8 cellular contexts compared by ENCODE assay signal in genomic region chr13:49585220-49586157, GRCh38. TPM values are rescaled to one million over a fixed set of nuclear protein-coding genes. Genes with fewer than 3 reads are reported as not detected.
DNase-seq lines count a peak whose midpoint lies in the region; ATAC-seq, FAIRE-seq and TF ChIP-seq lines count a peak whose summit lies in the region.

Gene RCBTB1 (minus strand): TSS chr13:49585558. CDS start chr13:49567279, 18,279 bp downstream.

- peak; percentile 61 for TF ChIP-seq POLR2A in A549 (IDR thresholded peaks at IDR 0.05; ENCODE audit: low read length)

- FAIRE-seq in A549 (lab: Jason Lieb, UNC): no peak

- no peak for TF ChIP-seq RAD21 in A549 (conservative IDR thresholded peaks at IDR 0.05 in 1 of 2, IDR thresholded peaks at IDR 0.05 in 1 of 2)

- POLR2A ChIA-PET in A549 (lab: Yijun Ruan, JAX): interaction anchor here (1.1 kb wide), 1 partner anchor 142 kb away, joined by 4 read pairs; the partner anchor contains the start of genes CAB39L and SETDB2

- H3K27ac ChIP-seq in A549: peak within 1 kb of the TSS; percentile 90 to 93

- H3K4me3 ChIP-seq in A549 (peak within 1 kb of the TSS; percentile 97), choroid plexus epithelial cell (ENCODE audit: low read depth, low read length) (peak within 1 kb of the TSS; percentile 97)

- peaks cover 23% of the 10 kb centered on the region for H3K4me1 ChIP-seq in A549

- no peak for TF ChIP-seq CTCF in A549 (IDR thresholded peaks at IDR 0.05)
- no peak for TF ChIP-seq CTCF in choroid plexus epithelial cell (conservative IDR thresholded peaks at IDR 0.05; ENCODE audit: low read depth, low read length)

- ATAC-seq in A549 (peak; percentile 95 to 98), GM18517 (IDR thresholded peaks at IDR 0.05; ENCODE audit: unreplicated experiment) (peak; percentile 72), HG02981 (IDR thresholded peaks at IDR 0.05; ENCODE audit: unreplicated experiment) (peak; percentile 92)

- peak within 1 kb of the TSS; percentile 99 for H3K4me2 ChIP-seq in A549

- H3K9me3 ChIP-seq in A549: no peaks in the 10 kb centered on the region

- TF ChIP-seq EP300 in A549 (IDR thresholded peaks at IDR 0.05): no peak

- CTCF ChIA-PET in A549 (lab: Yijun Ruan, JAX): interaction anchor here (0.6 to 1.0 kb wide), 2 partner anchors 22 to 676 kb away, joined by 3 to 5 read pairs; no protein-coding TSS in a partner anchor

- 0% methylated on average over 15 of the region's 87 CpGs for WGBS in A549 (ENCODE audit: missing lambda C conversion rate)

- DNase-seq in A549 (ENCODE audit: low read depth in 1 of 2, low spot score in 1 of 2) (peak; percentile 58 to 69), NCI-H2196 (lab: John Stamatoyannopoulos, UW; ENCODE audit: unreplicated experiment) (peak; percentile 45), choroid plexus epithelial cell (ENCODE audit: low read depth) (peak; percentile 50), kidney glomerular epithelial cell (lab: John Stamatoyannopoulos, UW) (peak; percentile 37)
- peak; percentile 52 for DNase-seq in activated CD4-positive, alpha-beta T cell treated with anti-CD3 and anti-CD28 coated beads for 1 hour
- peak; percentile 41 to 57 for DNase-seq in stimulated activated CD4-positive, alpha-beta T cell treated with anti-CD3 and anti-CD28 coated beads, Interleukin-15, amount 100 ng/mL, for 48 hours (ENCODE audit: low read depth in 2 of 2)

TF ChIP-seq in A549, 52 proteins besides CTCF, POLR2A, EP300 and RAD21 (continues in another document):
- TF ChIP-seq GATA3 (IDR thresholded peaks at IDR 0.05; ENCODE audit: borderline replicate concordance) (no peak), FOXS1 (CRISPR knock-in tag; IDR thresholded peaks at IDR 0.05) (no peak), TP53 (CRISPR knock-in tag; IDR thresholded peaks at IDR 0.05) (no peak), MAX (IDR thresholded peaks at IDR 0.05) (no peak; the same call in 1 of the 2 replicates), ZC3H11A (IDR thresholded peaks at IDR 0.05) (no peak), PBX3 (IDR thresholded peaks at IDR 0.05) (no peak), NR3C1 (IDR thresholded peaks at IDR 0.05) (no peak), HOXA7 (CRISPR knock-in tag; IDR thresholded peaks at IDR 0.05) (no peak), SMC3 (IDR thresholded peaks at IDR 0.05) (no peak), PHF8 (IDR thresholded peaks at IDR 0.05; ENCODE audit: borderline replicate concordance, low read depth) (peak; percentile 59; the same call in 1 of the 2 replicates), KDM5A (IDR thresholded peaks at IDR 0.05) (peak; percentile 45; the same call in 1 of the 2 replicates), KDM1A (IDR thresholded peaks at IDR 0.05; ENCODE audit: low read depth) (no peak), RARB (CRISPR knock-in tag; IDR thresholded peaks at IDR 0.05) (no peak), RNF2 (IDR thresholded peaks at IDR 0.05; ENCODE audit: borderline replicate concordance, low read depth) (no peak), POLR2AphosphoS2 (conservative IDR thresholded peaks at IDR 0.05; ENCODE audit: low read length) (no peak), RFX5 (IDR thresholded peaks at IDR 0.05) (no peak), MAZ (IDR thresholded peaks at IDR 0.05; ENCODE audit: borderline replicate concordance, low read depth, low read length) (no peak), JUN (IDR thresholded peaks at IDR 0.05) (peak in 1 of 2 experiments; percentile 50; a peak in 1 of 5 replicates), CEBPB (IDR thresholded peaks at IDR 0.05) (no peak), MYC (IDR thresholded peaks at IDR 0.05; ENCODE audit: borderline replicate concordance, low read length) (no peak), TFCP2L1 (CRISPR knock-in tag; IDR thresholded peaks at IDR 0.05) (no peak), REST (IDR thresholded peaks at IDR 0.05) (0 out of 2 replicates have a peak, but pooled peaks have one; percentile 16), HMGXB4 (CRISPR knock-in tag; IDR thresholded peaks at IDR 0.05; ENCODE audit: borderline replicate concordance) (no peak), HOXB5 (CRISPR knock-in tag; IDR thresholded peaks at IDR 0.05) (no peak), FOSB (CRISPR knock-in tag; IDR thresholded peaks at IDR 0.05) (no peak), MAFK (IDR thresholded peaks at IDR 0.05; ENCODE audit: partially characterized antibody) (no peak), ZSCAN20 (CRISPR knock-in tag; IDR thresholded peaks at IDR 0.05) (no peak), CHD2 (IDR thresholded peaks at IDR 0.05; ENCODE audit: low read length, partially characterized antibody) (no peak), BHLHE40 (IDR thresholded peaks at IDR 0.05; ENCODE audit: low read depth, low read length) (0 out of 2 replicates have a peak, but pooled peaks have one; percentile 34), ESRRA (IDR thresholded peaks at IDR 0.05; ENCODE audit: borderline replicate concordance, low read length) (no peak), HDAC2 (IDR thresholded peaks at IDR 0.05) (no peak), ZFP36 (IDR thresholded peaks at IDR 0.05; ENCODE audit: borderline replicate concordance, partially characterized antibody) (no peak), HOXB13 (CRISPR knock-in tag; IDR thresholded peaks at IDR 0.05; ENCODE audit: low read depth) (no peak), HEYL (CRISPR knock-in tag; IDR thresholded peaks at IDR 0.05) (no peak), E2F6 (IDR thresholded peaks at IDR 0.05; ENCODE audit: borderline replicate concordance, low read depth) (peak; percentile 43; the same call in 1 of the 2 replicates), SREBF2 (IDR thresholded peaks at IDR 0.05) (no peak), RCOR1 (IDR thresholded peaks at IDR 0.05; ENCODE audit: low read depth, low read length) (no peak)

RNA-seq across cellular contexts. Expression of gene RCBTB1, which starts in this region (rescaled TPM):
- polyA plus RNA-seq in A549 (2011; rRNA removed) (15.8 and 20.7 TPM in 2 replicates), A549 (2017; fragmentation: RNase III; extraction: RNeasy Plus Mini Kit Qiagen cat#74134 plus additional on column Dnase treatment) (10.2 to 11.9 TPM (median 10.6 TPM) in 3 replicates)
- 5.9 and 6.8 TPM in 2 replicates for polyA plus RNA-seq in A549 (2012; cell fraction: cytosol; rRNA removed)
- polyA plus RNA-seq in A549 (2012; cell fraction: nucleus; rRNA removed): 5.4 and 8.7 TPM in 2 replicates
- 10.4 and 10.6 TPM in 2 replicates for polyA minus RNA-seq in A549 (2011; rRNA and poly(A)+ RNA removed)

Comparison
In these comparisons a context has a peak if more than half of its experiments do, and no peak if none do; other contexts are left out.
1. Peak in every context shown above with its lines: DNase-seq, ATAC-seq, H3K4me3 ChIP-seq and H3K27ac ChIP-seq.